Comparison of ENCODE assay signal across 1 cellular context in the genomic region with DNA sequence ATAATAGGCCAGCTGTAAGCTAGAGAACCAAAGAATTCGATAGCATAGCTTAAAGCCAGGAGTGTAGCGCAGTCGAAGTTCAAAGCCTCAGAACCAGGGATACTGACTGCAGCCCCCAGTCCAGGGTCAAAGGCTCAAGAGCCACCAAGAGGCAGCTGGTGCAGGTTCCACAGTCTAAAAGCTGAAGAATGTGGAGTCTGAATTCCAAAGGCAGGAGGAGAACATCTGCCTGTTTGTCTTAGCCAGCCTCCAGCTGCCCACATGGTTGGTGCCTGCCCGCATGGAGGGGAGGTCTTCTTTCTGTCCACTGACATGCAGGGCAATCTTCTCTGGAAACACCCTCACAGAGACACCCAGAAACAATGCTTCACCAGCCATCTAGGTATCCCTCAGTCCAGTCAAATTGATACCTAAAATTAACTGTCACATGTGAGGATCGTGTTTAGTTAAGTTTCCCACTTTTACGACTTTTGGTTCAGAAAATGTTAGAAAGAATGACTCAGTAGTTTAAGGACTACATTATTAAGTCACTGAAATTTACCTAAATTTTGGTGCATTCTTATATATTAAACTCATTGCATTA.
TF ChIP-seq lines count a peak whose summit lies in the region.

No MANE protein-coding gene starts in this region.

TF ChIP-seq in endothelial cell of umbilical vein, 7 proteins besides CTCF, POLR2A, EP300 and RAD21:
- TF ChIP-seq MYC (IDR thresholded peaks at IDR 0.05; ENCODE audit: low read depth, low read length) (no peak), MAX (IDR thresholded peaks at IDR 0.05; ENCODE audit: insufficient read depth, insufficient read length) (no peak), FOS (IDR thresholded peaks at IDR 0.05; ENCODE audit: borderline replicate concordance, insufficient read depth, low read length) (no peak), EZH2 (IDR thresholded peaks at IDR 0.05; ENCODE audit: borderline replicate concordance, low read depth, low read length, severe bottlenecking) (no peak), GATA2 (IDR thresholded peaks at IDR 0.05; ENCODE audit: insufficient read depth, insufficient read length, low read depth, low read length) (no peak), JUN (IDR thresholded peaks at IDR 0.05; ENCODE audit: borderline replicate concordance, insufficient read depth, insufficient read length, low read depth) (no peak), POLR2AphosphoS5 (IDR thresholded peaks at IDR 0.05; ENCODE audit: insufficient read depth, low read depth, low read length) (no peak)
TF ChIP-seq in endothelial cell of umbilical vein: peak in this region for 0.
